ENCODE assay signal across 14 cellular contexts in the genomic region with DNA sequence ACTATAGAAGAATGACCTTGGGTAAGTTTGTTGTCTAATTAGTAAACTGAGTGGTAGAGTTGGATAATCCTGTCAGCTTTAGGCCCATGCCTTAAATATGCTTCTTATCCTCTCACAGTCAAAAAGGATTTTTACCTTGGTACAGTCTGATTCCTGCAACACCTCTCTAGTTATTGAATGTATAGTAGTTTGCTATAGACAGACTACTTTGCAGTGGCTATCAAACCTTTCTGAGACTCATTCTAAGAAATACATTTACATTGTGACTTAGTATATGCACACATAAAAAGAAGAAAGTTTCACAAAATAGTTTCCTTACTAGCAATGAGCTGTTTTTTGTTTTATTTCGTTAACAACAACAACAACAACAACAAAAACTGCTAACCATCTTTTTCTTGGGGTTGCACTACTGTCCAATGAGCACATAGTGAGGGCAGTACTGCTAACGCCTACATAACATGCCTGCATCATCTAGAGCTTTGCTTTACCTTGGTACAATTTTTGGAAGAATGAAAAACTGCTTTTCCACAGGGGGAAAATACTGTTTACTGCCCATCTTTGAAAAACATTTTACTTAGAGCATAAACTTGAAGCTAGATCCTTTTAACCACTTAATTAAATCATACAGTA. TPM values are rescaled to one million over a fixed set of nuclear protein-coding genes. Genes with fewer than 3 reads are reported as not detected.
DNase-seq lines count a peak whose midpoint lies in the region; ATAC-seq, FAIRE-seq and TF ChIP-seq lines count a peak whose summit lies in the region.
"Had no signal": no experiment of that assay in that cellular context is flagged by ENCODE, and none has a peak within 500 bp of the region (broad histone marks: within the 10 kb centered on the region; RNA-seq: fewer than 3 reads in every experiment).

No MANE protein-coding gene starts in this region.

- H3K27me3 ChIP-seq in BLaER1 treated with 17β-estradiol and CSF1 and Interleukin-3, amounts not matched to agents 10 nM and 100 nM: no peaks in the 10 kb centered on the region
- H3K27me3 ChIP-seq: foreskin keratinocyte had no signal

- H3K9me3 ChIP-seq in BLaER1 treated with 17β-estradiol and CSF1 and Interleukin-3, amounts not matched to agents 10 nM and 100 nM (replicated peaks in 1 of 11): no peaks in the 10 kb centered on the region

- H4K20me1 ChIP-seq in BLaER1 treated with 17β-estradiol and CSF1 and Interleukin-3, amounts not matched to agents 10 nM and 100 nM: peaks cover 67 to 98% (median 93%) of the 10 kb centered on the region in 11 experiments

- H3K27ac ChIP-seq in BLaER1 treated with 17β-estradiol and CSF1 and Interleukin-3, amounts not matched to agents 10 nM and 100 nM: no peak overlapping the region
- H3K27ac ChIP-seq: C4-2B, RWPE1 had no signal

- no peaks in the 10 kb centered on the region for H3K27me3 Mint-ChIP-seq in activated naive CD8-positive, alpha-beta T cell treated with anti-CD3 and anti-CD28 coated beads, Interleukin-2, amount 50 U/mL, for 24 hours
- H3K27me3 Mint-ChIP-seq in mesothelial cell of epicardium (ENCODE audit: low read depth): no peaks in the 10 kb centered on the region
- H3K27me3 Mint-ChIP-seq: memory B cell had no signal

- H3K36me3 Mint-ChIP-seq in activated naive CD8-positive, alpha-beta T cell treated with anti-CD3 and anti-CD28 coated beads, Interleukin-2, amount 50 U/mL, for 24 hours (ENCODE audit: low read depth): peaks cover 4% of the 10 kb centered on the region
- H3K36me3 Mint-ChIP-seq in mesothelial cell of epicardium: peaks cover 2% of the 10 kb centered on the region

- no peak for FAIRE-seq in HTR-8/SVneo (lab: Jason Lieb, UNC)

- H3K4me3 ChIP-seq in BLaER1 treated with 17β-estradiol and CSF1 and Interleukin-3, amounts not matched to agents 10 nM and 100 nM: no peak overlapping the region

- H3K4me3 Mint-ChIP-seq in activated naive CD8-positive, alpha-beta T cell treated with anti-CD3 and anti-CD28 coated beads, Interleukin-2, amount 50 U/mL, for 24 hours: no peak overlapping the region
- H3K4me3 Mint-ChIP-seq in mesothelial cell of epicardium: no peak overlapping the region
- H3K4me3 Mint-ChIP-seq: memory B cell had no signal

- no peak overlapping the region for H3K27ac Mint-ChIP-seq in activated naive CD8-positive, alpha-beta T cell treated with anti-CD3 and anti-CD28 coated beads, Interleukin-2, amount 50 U/mL, for 24 hours
- H3K27ac Mint-ChIP-seq in mesothelial cell of epicardium: peak overlapping the region; percentile 35
- H3K27ac Mint-ChIP-seq: memory B cell had no signal

- peak overlapping the region in 8 of 11 experiments; percentile 12 to 72 (median 51); a peak in 12 of 22 replicates for H3K4me2 ChIP-seq in BLaER1 treated with 17β-estradiol and CSF1 and Interleukin-3, amounts not matched to agents 10 nM and 100 nM

- peak; percentile 36 for ATAC-seq in activated naive CD8-positive, alpha-beta T cell treated with anti-CD3 and anti-CD28 coated beads, Interleukin-2, amount 50 U/mL, for 24 hours
- ATAC-seq in HG02678 (IDR thresholded peaks at IDR 0.05; ENCODE audit: unreplicated experiment): no peak
- ATAC-seq: foreskin keratinocyte had no signal

- H3K4me1 ChIP-seq in BLaER1 treated with 17β-estradiol and CSF1 and Interleukin-3, amounts not matched to agents 10 nM and 100 nM: peaks cover 16 to 60% (median 27%) of the 10 kb centered on the region in 10 experiments; a peak in 19 of 20 replicates

- H3K9me3 Mint-ChIP-seq in activated naive CD8-positive, alpha-beta T cell treated with anti-CD3 and anti-CD28 coated beads, Interleukin-2, amount 50 U/mL, for 24 hours: no peaks in the 10 kb centered on the region
- no peaks in the 10 kb centered on the region for H3K9me3 Mint-ChIP-seq in mesothelial cell of epicardium

- no peak overlapping the region for H3K9ac ChIP-seq in BLaER1 treated with 17β-estradiol and CSF1 and Interleukin-3, amounts not matched to agents 10 nM and 100 nM

- DNase-seq in DMS114 treated with DMSO at 0.1 percent for 48 hours (lab: John Stamatoyannopoulos, UW; ENCODE audit: unreplicated experiment): peak; percentile 70
- DNase-seq in activated naive CD8-positive, alpha-beta T cell treated with anti-CD3 and anti-CD28 coated beads, Interleukin-2, amount 50 U/mL, for 24 hours: no peak
- DNase-seq in mesothelial cell of epicardium (ENCODE audit: low spot score in 2 of 2, unreplicated experiment in 2 of 2): no peak
- DNase-seq in HTR-8/SVneo (ENCODE audit: insufficient read length, low spot score): no peak
- no peak for DNase-seq in stimulated activated CD4-positive, alpha-beta T cell treated with anti-CD3 and anti-CD28 coated beads, Interleukin-1b, Interleukin-23, amount 100 ng/mL, for 48 hours
- DNase-seq: activated effector memory CD4-positive, alpha-beta T cell treated with anti-CD3 and anti-CD28 coated beads, Interleukin-2, amount 50 U/mL, for 16 hours; effector CD4-positive, alpha-beta T cell; foreskin keratinocyte; NCI-H2081 treated with DMSO at 0.1 percent for 48 hours had no signal

- TF ChIP-seq CTCF in mesothelial cell of epicardium (IDR thresholded peaks at IDR 0.05; ENCODE audit: unreplicated experiment): no peak

- peaks cover 72% of the 10 kb centered on the region for H3K4me1 Mint-ChIP-seq in activated naive CD8-positive, alpha-beta T cell treated with anti-CD3 and anti-CD28 coated beads, Interleukin-2, amount 50 U/mL, for 24 hours
- peaks cover 25% of the 10 kb centered on the region for H3K4me1 Mint-ChIP-seq in mesothelial cell of epicardium

- H3K36me3 ChIP-seq in BLaER1 treated with 17β-estradiol and CSF1 and Interleukin-3, amounts not matched to agents 10 nM and 100 nM: peaks cover 0 to 19% (median 6%) of the 10 kb centered on the region in 11 experiments; a peak in 8 of 22 replicates

RNA-seq across cellular contexts. Expression of a gene that starts 28.5 kb away (rescaled TPM):
- 131 to 150 TPM (median 146 TPM) in 3 replicates for total RNA-seq in mesothelial cell of epicardium
